In the genomic region with DNA sequence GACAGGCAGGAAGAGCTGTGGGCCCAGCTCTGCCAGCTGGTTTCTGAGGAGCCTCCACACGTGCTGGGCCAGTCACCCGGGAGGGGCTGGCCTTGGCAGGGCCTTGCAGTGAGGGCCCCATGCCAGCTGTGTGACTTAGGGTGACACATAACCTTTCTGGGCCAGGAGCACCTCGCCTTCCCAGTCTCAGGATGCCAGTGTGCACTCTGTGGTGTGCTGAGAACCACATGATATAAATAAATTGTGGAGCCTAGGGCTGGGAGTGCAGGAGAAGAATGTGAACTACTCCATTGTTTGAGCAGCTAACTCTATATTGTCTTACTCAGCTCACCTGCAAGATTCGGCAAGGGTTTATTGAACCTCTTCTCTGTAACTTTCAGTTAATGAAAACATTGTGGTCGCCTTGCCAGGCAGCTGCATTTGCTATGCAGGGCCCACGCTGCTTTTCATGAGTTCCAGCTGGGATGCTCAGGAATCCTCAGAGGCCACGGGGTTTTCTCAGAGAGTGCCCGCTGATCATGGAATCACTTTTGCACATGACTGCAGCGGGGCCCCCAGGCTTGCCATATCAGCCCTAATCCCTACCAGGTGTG, we compare ENCODE assay signal across 10 cellular contexts.
DNase-seq lines count a peak whose midpoint lies in the region; ATAC-seq and TF ChIP-seq lines count a peak whose summit lies in the region.
"Had no signal": no experiment of that assay in that cellular context is flagged by ENCODE, and none has a peak within 500 bp of the region (broad histone marks: within the 10 kb centered on the region; RNA-seq: fewer than 3 reads in every experiment).

No MANE protein-coding gene starts in this region.

- H3K36me3 ChIP-seq in body of pancreas (replicated peaks in 1 of 2; ENCODE audit: insufficient read depth in 1 of 2, low read depth in 2 of 2), result no peaks in the 10 kb centered on the region
- H3K36me3 ChIP-seq in lower lobe of right lung, result no peaks in the 10 kb centered on the region
- no peaks in the 10 kb centered on the region for H3K36me3 ChIP-seq in WERI-Rb-1
- H3K36me3 ChIP-seq: suprapubic skin had no signal

- DNase-seq in AG09319 (ENCODE audit: extremely low read depth, low read depth), result peak; percentile 40
- DNase-seq in HS-27A (ENCODE audit: low read depth), result peak; percentile 86
- DNase-seq in body of pancreas, result peak; percentile 52 to 77 (median 72)
- peak; percentile 69 for DNase-seq in lower lobe of right lung
- DNase-seq in activated T-helper 1 cell treated with anti-CD3 and anti-CD28 coated beads, Interleukin-12 subunit alpha, Interleukin-12 subunit beta, Interleukin-2, Interleukin-4 antibody, amounts not matched to agents 30 ng/mL and 10 ng/mL and 1 ng/mL, durations not matched to agents 14 hours and 24 hours and 36 hours (ENCODE audit: low spot score), result no peak
- DNase-seq in WERI-Rb-1, result no peak
- DNase-seq in activated CD4-positive, alpha-beta T cell treated with anti-CD3 and anti-CD28 coated beads, Interleukin-2, amount 50 U/mL, for 48 hours, result no peak

- no peaks in the 10 kb centered on the region for H3K9me3 Mint-ChIP-seq in activated T-helper 1 cell treated with anti-CD3 and anti-CD28 coated beads, Interleukin-12 subunit alpha, Interleukin-12 subunit beta, Interleukin-2, Interleukin-4 antibody, amounts not matched to agents 30 ng/mL and 10 ng/mL and 1 ng/mL, durations not matched to agents 14 hours and 24 hours and 36 hours

- H3K27ac ChIP-seq in body of pancreas, result no peak overlapping the region
- H3K27ac ChIP-seq in lower lobe of right lung, result no peak overlapping the region
- H3K27ac ChIP-seq in WERI-Rb-1, result no peak overlapping the region
- H3K27ac ChIP-seq: suprapubic skin had no signal

- TF ChIP-seq POLR2A in body of pancreas (IDR thresholded peaks at IDR 0.05), result no peak

- H3K27me3 ChIP-seq in body of pancreas (no peaks in the 10 kb centered on the region), lower lobe of right lung (ENCODE audit: low read depth) (no peaks in the 10 kb centered on the region), WERI-Rb-1 (ENCODE audit: insufficient read depth, low read depth, severe bottlenecking) (no peaks in the 10 kb centered on the region)
- H3K27me3 ChIP-seq: suprapubic skin had no signal

- H3K9me3 ChIP-seq in body of pancreas, result no peaks in the 10 kb centered on the region
- no peaks in the 10 kb centered on the region for H3K9me3 ChIP-seq in lower lobe of right lung
- no peaks in the 10 kb centered on the region for H3K9me3 ChIP-seq in WERI-Rb-1 (ENCODE audit: severe bottlenecking)

- H3K4me1 Mint-ChIP-seq in activated T-helper 1 cell treated with anti-CD3 and anti-CD28 coated beads, Interleukin-12 subunit alpha, Interleukin-12 subunit beta, Interleukin-2, Interleukin-4 antibody, amounts not matched to agents 30 ng/mL and 10 ng/mL and 1 ng/mL, durations not matched to agents 14 hours and 24 hours and 36 hours (ENCODE audit: low read depth), result peaks cover 15% of the 10 kb centered on the region

- no peak overlapping the region for H3K4me3 Mint-ChIP-seq in activated T-helper 1 cell treated with anti-CD3 and anti-CD28 coated beads, Interleukin-12 subunit alpha, Interleukin-12 subunit beta, Interleukin-2, Interleukin-4 antibody, amounts not matched to agents 30 ng/mL and 10 ng/mL and 1 ng/mL, durations not matched to agents 14 hours and 24 hours and 36 hours
- H3K4me3 Mint-ChIP-seq: neural crest cell had no signal

- H3K4me1 ChIP-seq in body of pancreas (peaks cover 11% of the 10 kb centered on the region), lower lobe of right lung (peaks cover 46% of the 10 kb centered on the region)

- H3K27ac Mint-ChIP-seq in activated T-helper 1 cell treated with anti-CD3 and anti-CD28 coated beads, Interleukin-12 subunit alpha, Interleukin-12 subunit beta, Interleukin-2, Interleukin-4 antibody, amounts not matched to agents 30 ng/mL and 10 ng/mL and 1 ng/mL, durations not matched to agents 14 hours and 24 hours and 36 hours, result no peak overlapping the region

- WGBS in body of pancreas, 2 donors, result 55 to 57% methylated on average over 9 of the region's 9 CpGs

- H3K27me3 Mint-ChIP-seq in activated T-helper 1 cell treated with anti-CD3 and anti-CD28 coated beads, Interleukin-12 subunit alpha, Interleukin-12 subunit beta, Interleukin-2, Interleukin-4 antibody, amounts not matched to agents 30 ng/mL and 10 ng/mL and 1 ng/mL, durations not matched to agents 14 hours and 24 hours and 36 hours (ENCODE audit: insufficient read depth), result peaks cover 17% of the 10 kb centered on the region

- no peaks in the 10 kb centered on the region for H3K36me3 Mint-ChIP-seq in activated T-helper 1 cell treated with anti-CD3 and anti-CD28 coated beads, Interleukin-12 subunit alpha, Interleukin-12 subunit beta, Interleukin-2, Interleukin-4 antibody, amounts not matched to agents 30 ng/mL and 10 ng/mL and 1 ng/mL, durations not matched to agents 14 hours and 24 hours and 36 hours (ENCODE audit: low read depth)

- ATAC-seq in body of pancreas, result peak; percentile 61
- ATAC-seq in lower lobe of right lung, result peak; percentile 57 to 78
- ATAC-seq in HG03342 (IDR thresholded peaks at IDR 0.05; ENCODE audit: unreplicated experiment), result no peak

- no peak overlapping the region for H3K4me3 ChIP-seq in body of pancreas
- H3K4me3 ChIP-seq in lower lobe of right lung, result no peak overlapping the region
- H3K4me3 ChIP-seq in WERI-Rb-1 (ENCODE audit: low read depth, low read length), result no peak overlapping the region
- H3K4me3 ChIP-seq: suprapubic skin had no signal

- intact Hi-C loops in body of pancreas (cut with DNase I) (no loop called here), lower lobe of right lung (cut with DNase I) (no loop called here)
- intact Hi-C loops in activated T-helper 1 cell treated with anti-CD3 and anti-CD28 coated beads, Interleukin-12 subunit alpha, Interleukin-12 subunit beta, Interleukin-2, Interleukin-4 antibody, amounts not matched to agents 30 ng/mL and 10 ng/mL and 1 ng/mL, durations not matched to agents 14 hours and 24 hours and 36 hours (cut with micrococcal nuclease), result no loop called here

- TF ChIP-seq CTCF in AG09319 (IDR thresholded peaks at IDR 0.05; ENCODE audit: low read depth, low read length) (no peak), body of pancreas (IDR thresholded peaks at IDR 0.05) (no peak), lower lobe of right lung (IDR thresholded peaks at IDR 0.05) (no peak), WERI-Rb-1 (IDR thresholded peaks at IDR 0.05; ENCODE audit: low read depth, low read length) (no peak)

Comparison
In these comparisons a context has a peak if more than half of its experiments do, and no peak if none do; other contexts are left out.
1. DNase-seq: peak in AG09319 (single experiment), HS-27A (single experiment), body of pancreas (4 of 4) and lower lobe of right lung (single experiment); none in activated T-helper 1 cell treated with anti-CD3 and anti-CD28 coated beads, Interleukin-12 subunit alpha, Interleukin-12 subunit beta, Interleukin-2, Interleukin-4 antibody, amounts not matched to agents 30 ng/mL and 10 ng/mL and 1 ng/mL, durations not matched to agents 14 hours and 24 hours and 36 hours (single experiment), WERI-Rb-1 (single experiment) and activated CD4-positive, alpha-beta T cell treated with anti-CD3 and anti-CD28 coated beads, Interleukin-2, amount 50 U/mL, for 48 hours (0 of 2).